ENCODE assay signal across 1 cellular context in the genomic region with DNA sequence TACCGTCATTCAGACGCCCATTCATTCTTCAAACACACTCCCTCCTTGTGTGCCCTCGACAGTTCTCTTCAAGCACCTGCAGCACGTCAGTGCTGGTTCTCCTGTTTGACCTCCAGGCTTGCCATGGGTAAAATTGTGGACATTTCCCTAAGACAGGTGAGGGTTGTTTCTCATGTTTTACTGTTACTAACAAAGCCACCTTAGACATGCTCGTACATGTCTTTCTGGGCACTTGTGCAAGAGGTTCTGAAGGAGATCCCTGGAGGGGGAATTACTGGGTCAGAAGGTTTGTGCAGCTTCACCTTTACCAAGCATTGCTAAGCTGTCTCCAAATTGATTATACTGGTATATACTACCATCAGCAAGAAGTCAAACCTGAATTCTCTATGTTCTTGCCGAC.
TF ChIP-seq lines count a peak whose summit lies in the region.

No MANE protein-coding gene starts in this region.

TF ChIP-seq in H1, 55 proteins besides CTCF, POLR2A, EP300 and RAD21:
- no peak for TF ChIP-seq SIN3A (conservative IDR thresholded peaks at IDR 0.05 in 1 of 2, IDR thresholded peaks at IDR 0.05 in 1 of 2; ENCODE audit: low read depth in 1 of 2, low read length in 2 of 2)
- no peak for TF ChIP-seq NANOG (IDR thresholded peaks at IDR 0.05; ENCODE audit: insufficient read depth, low read depth, low read length, poor library complexity, severe bottlenecking)
- no peak for TF ChIP-seq ASH2L (IDR thresholded peaks at IDR 0.05; ENCODE audit: low read length)
- TF ChIP-seq EZH2 (IDR thresholded peaks at IDR 0.05; ENCODE audit: low read depth, low read length, severe bottlenecking) = no peak
- no peak for TF ChIP-seq GABPA (IDR thresholded peaks at IDR 0.05; ENCODE audit: borderline replicate concordance, insufficient read depth, low read length)
- TF ChIP-seq SAP30 (IDR thresholded peaks at IDR 0.05; ENCODE audit: insufficient read depth, insufficient replicate concordance, low read length) = no peak
- TF ChIP-seq JUN (IDR thresholded peaks at IDR 0.05; ENCODE audit: low read depth, low read length) = no peak
- no peak for TF ChIP-seq RXRA (IDR thresholded peaks at IDR 0.05; ENCODE audit: insufficient read depth, low read depth, low read length)
- TF ChIP-seq, protein P1, sequence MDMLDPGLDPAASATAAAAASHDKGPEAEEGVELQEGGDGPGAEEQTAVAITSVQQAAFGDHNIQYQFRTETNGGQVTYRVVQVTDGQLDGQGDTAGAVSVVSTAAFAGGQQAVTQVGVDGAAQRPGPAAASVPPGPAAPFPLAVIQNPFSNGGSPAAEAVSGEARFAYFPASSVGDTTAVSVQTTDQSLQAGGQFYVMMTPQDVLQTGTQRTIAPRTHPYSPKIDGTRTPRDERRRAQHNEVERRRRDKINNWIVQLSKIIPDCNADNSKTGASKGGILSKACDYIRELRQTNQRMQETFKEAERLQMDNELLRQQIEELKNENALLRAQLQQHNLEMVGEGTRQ (IDR thresholded peaks at IDR 0.05; ENCODE audit: low read length) = no peak
- no peak for TF ChIP-seq HDAC2 (IDR thresholded peaks at IDR 0.05; ENCODE audit: borderline replicate concordance in 1 of 2, low read depth in 2 of 2, low read length in 2 of 2)
- TF ChIP-seq GTF2F1 (IDR thresholded peaks at IDR 0.05; ENCODE audit: borderline replicate concordance, low read depth, low read length) = no peak
- no peak for TF ChIP-seq POU5F1 (IDR thresholded peaks at IDR 0.05; ENCODE audit: low read depth, low read length)
- TF ChIP-seq, protein P2, sequence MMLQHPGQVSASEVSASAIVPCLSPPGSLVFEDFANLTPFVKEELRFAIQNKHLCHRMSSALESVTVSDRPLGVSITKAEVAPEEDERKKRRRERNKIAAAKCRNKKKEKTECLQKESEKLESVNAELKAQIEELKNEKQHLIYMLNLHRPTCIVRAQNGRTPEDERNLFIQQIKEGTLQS (IDR thresholded peaks at IDR 0.05; ENCODE audit: insufficient read depth, low read depth, low read length) = no peak
- TF ChIP-seq CREB1 (IDR thresholded peaks at IDR 0.05) = no peak
- no peak for TF ChIP-seq POLR2AphosphoS5 (IDR thresholded peaks at IDR 0.05; ENCODE audit: low read depth, low read length)
- no peak for TF ChIP-seq TAF7 (optimal IDR thresholded peaks at IDR 0.05; ENCODE audit: borderline replicate concordance, low read depth, low read length)
- no peak for TF ChIP-seq BRCA1 (IDR thresholded peaks at IDR 0.05; ENCODE audit: low read depth, low read length)
- TF ChIP-seq, protein P3, sequence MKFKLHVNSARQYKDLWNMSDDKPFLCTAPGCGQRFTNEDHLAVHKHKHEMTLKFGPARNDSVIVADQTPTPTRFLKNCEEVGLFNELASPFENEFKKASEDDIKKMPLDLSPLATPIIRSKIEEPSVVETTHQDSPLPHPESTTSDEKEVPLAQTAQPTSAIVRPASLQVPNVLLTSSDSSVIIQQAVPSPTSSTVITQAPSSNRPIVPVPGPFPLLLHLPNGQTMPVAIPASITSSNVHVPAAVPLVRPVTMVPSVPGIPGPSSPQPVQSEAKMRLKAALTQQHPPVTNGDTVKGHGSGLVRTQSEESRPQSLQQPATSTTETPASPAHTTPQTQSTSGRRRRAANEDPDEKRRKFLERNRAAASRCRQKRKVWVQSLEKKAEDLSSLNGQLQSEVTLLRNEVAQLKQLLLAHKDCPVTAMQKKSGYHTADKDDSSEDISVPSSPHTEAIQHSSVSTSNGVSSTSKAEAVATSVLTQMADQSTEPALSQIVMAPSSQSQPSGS (IDR thresholded peaks at IDR 0.05; ENCODE audit: low read length) = no peak
- TF ChIP-seq JUND (IDR thresholded peaks at IDR 0.05; ENCODE audit: low read length) = no peak
